Comparison of ENCODE assay signal across 1 cellular context in the genomic region with DNA sequence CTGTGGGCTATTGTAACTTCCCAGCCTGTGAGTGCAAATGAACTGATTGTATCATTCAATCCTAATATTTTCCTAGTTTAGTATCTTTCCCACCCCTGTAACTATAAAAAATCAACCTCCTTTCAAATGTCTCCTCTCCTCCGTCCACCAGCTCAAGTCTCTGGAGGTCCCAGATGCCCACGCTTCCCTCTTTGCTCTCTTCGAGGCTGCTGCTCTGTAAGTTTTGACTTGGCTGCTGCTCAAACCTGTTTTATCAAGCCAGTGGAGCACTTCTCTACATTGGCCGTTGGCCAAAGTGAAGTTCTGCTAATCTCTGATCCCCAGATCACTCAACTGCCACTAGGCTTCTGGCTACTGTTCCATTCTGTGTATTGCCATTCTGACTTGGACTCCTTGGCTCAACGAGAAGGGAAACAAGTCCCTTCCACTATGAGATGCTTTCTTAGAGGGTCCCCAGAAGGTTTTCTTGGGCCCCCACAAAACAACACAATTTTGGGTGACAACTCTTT.
TF ChIP-seq lines count a peak whose summit lies in the region.

No MANE protein-coding gene starts in this region.

TF ChIP-seq in endothelial cell of umbilical vein, 7 proteins besides CTCF, POLR2A, EP300 and RAD21:
- TF ChIP-seq MYC (IDR thresholded peaks at IDR 0.05; ENCODE audit: low read depth, low read length) (no peak), GATA2 (IDR thresholded peaks at IDR 0.05; ENCODE audit: insufficient read depth, insufficient read length, low read depth, low read length) (no peak), JUN (IDR thresholded peaks at IDR 0.05; ENCODE audit: borderline replicate concordance, insufficient read depth, insufficient read length, low read depth) (no peak), EZH2 (IDR thresholded peaks at IDR 0.05; ENCODE audit: borderline replicate concordance, low read depth, low read length, severe bottlenecking) (no peak), POLR2AphosphoS5 (IDR thresholded peaks at IDR 0.05; ENCODE audit: insufficient read depth, low read depth, low read length) (no peak), FOS (IDR thresholded peaks at IDR 0.05; ENCODE audit: borderline replicate concordance, insufficient read depth, low read length) (no peak)
- TF ChIP-seq, protein P1, sequence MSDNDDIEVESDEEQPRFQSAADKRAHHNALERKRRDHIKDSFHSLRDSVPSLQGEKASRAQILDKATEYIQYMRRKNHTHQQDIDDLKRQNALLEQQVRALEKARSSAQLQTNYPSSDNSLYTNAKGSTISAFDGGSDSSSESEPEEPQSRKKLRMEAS (IDR thresholded peaks at IDR 0.05; ENCODE audit: insufficient read depth, insufficient read length) = no peak
